1 cellular context compared by ENCODE assay signal in the genomic region with DNA sequence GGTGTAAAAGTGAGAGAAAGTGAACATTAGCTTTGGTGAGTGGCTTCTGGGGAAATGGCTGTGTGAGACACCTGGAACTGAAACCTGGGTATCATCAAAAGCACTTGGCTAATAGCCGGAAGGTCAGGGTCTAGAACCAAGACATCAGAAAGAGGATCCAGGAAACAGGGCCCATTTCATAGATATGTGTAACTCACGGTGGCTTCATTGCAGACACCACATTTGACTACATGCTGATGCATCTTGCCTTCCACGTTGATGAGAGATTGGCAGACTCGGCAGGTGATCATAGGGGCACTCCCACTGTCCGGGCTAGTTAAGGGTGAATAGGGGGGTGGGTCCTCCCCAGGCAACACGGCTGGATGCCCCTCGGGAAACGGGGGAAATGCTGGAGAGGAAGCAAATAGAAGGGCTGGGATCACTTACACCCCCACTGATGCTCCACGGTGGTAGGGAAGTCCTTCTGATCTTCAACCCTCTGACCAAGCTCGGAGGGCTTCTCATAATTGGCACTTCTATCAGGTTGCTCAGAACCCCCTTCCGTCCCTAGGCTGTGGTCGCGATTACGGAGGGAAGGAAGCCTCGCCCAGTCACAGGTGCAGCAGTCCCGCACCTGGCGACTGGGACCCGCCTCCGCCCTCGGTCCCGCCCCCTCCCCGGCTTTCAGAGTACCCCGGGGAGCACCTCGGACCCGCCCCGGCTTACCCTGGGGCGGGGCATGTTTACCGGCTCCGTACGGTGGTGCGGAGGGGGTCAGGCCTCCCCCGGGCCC.
TF ChIP-seq lines count a peak whose summit lies in the region.

No MANE protein-coding gene starts in this region.

TF ChIP-seq in H1, 55 proteins besides CTCF, POLR2A, EP300 and RAD21:
- TF ChIP-seq CREB1 (IDR thresholded peaks at IDR 0.05): no peak
- TF ChIP-seq SAP30 (IDR thresholded peaks at IDR 0.05; ENCODE audit: insufficient read depth, insufficient replicate concordance, low read length): peak; percentile 43
- no peak for TF ChIP-seq TBP (IDR thresholded peaks at IDR 0.05; ENCODE audit: low read depth, low read length)
